8 cellular contexts compared by ENCODE assay signal in the genomic region with DNA sequence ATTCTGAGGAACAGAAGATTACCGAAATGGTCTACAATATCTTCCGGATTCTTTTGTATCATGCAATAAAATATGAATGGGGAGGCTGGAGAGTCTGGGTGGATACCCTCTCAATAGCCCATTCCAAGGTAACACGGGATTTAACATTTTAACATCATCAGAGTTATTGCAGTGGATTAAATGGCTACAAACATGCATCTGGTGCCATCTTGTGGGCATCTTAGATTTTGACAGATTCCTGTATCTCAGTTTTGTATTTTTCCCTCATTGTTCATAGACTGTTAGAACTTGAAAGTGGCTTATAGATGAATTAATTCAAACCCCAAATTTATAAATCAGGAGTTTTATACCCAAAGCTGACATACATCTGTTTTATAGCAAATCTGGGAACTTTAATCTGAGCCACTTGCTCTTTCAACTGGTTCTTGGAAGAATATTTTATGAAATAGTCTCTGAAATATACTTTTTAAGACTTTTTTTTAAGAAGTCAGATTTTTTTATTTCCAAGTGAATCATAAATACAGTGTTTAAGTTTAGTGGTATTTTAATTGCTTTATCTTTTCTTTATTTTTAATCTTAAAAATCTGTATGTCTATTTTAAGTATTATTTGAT.
DNase-seq lines count a peak whose midpoint lies in the region; ATAC-seq and TF ChIP-seq lines count a peak whose summit lies in the region.

No MANE protein-coding gene starts in this region.

- no peaks in the 10 kb centered on the region for H4K20me1 ChIP-seq in DND-41 (ENCODE audit: insufficient read depth, low read length)
- no peaks in the 10 kb centered on the region for H4K20me1 ChIP-seq in PC-3 (ENCODE audit: low read length)

- H3K4me3 ChIP-seq in DND-41 (ENCODE audit: low read depth in 1 of 2, low read length in 2 of 2) = no peak overlapping the region
- no peak overlapping the region for H3K4me3 ChIP-seq in HL-60 (replicated peaks; ENCODE audit: insufficient read depth, low read length)
- no peak overlapping the region for H3K4me3 ChIP-seq in PC-3 (ENCODE audit: low read length)
- no peak overlapping the region for H3K4me3 ChIP-seq in liver (ENCODE audit: low read depth in 1 of 3, low read length in 3 of 3)
- H3K4me3 ChIP-seq in aorta (ENCODE audit: low read length in 2 of 2) = no peak overlapping the region

- peaks cover 0 to 6% (median 0%) of the 10 kb centered on the region in 6 donors for H3K9me3 Mint-ChIP-seq in immature natural killer cell

- H3K9me3 ChIP-seq in DND-41 (ENCODE audit: insufficient read depth, low read length, severe bottlenecking) = no peaks in the 10 kb centered on the region
- no peaks in the 10 kb centered on the region for H3K9me3 ChIP-seq in PC-3 (ENCODE audit: low read length)
- H3K9me3 ChIP-seq in liver (ENCODE audit: control insufficient read depth in 4 of 4, low read length in 3 of 4) = no peaks in the 10 kb centered on the region
- H3K9me3 ChIP-seq in aorta (ENCODE audit: control insufficient read depth, low read length) = no peaks in the 10 kb centered on the region

- H3K4me1 Mint-ChIP-seq in immature natural killer cell = no peaks in the 10 kb centered on the region

- H3K79me2 ChIP-seq in DND-41 (ENCODE audit: insufficient read depth, low read length) (no peaks in the 10 kb centered on the region), PC-3 (ENCODE audit: low read length) (no peaks in the 10 kb centered on the region)

- intact Hi-C loops in PC-3 (cut with micrococcal nuclease) (loop anchor here (5.0 kb wide), 3 partner anchors 435 to 1355 kb away; no protein-coding TSS in a partner anchor), aorta (cut with DNase I) (loop anchor here (2.0 to 5.0 kb wide), 2 partner anchors 955 to 1226 kb away; no protein-coding TSS in a partner anchor)

- H3F3A ChIP-seq in PC-3 (ENCODE audit: low read length, unreplicated experiment) = no peaks in the 10 kb centered on the region

- POLR2A ChIA-PET in PC-3 (lab: Charles Lee; ENCODE audit: unreplicated experiment) = no interaction called here

- no peak overlapping the region for H3K4me2 ChIP-seq in DND-41 (ENCODE audit: insufficient read depth, low read length)
- H3K4me2 ChIP-seq in PC-3 (ENCODE audit: low read length) = no peak overlapping the region

- H3K9me2 ChIP-seq in PC-3 (replicated peaks; ENCODE audit: low read length) = no peaks in the 10 kb centered on the region

- H3K27ac ChIP-seq in DND-41 (ENCODE audit: low read length) = no peak overlapping the region
- H3K27ac ChIP-seq in HL-60 (replicated peaks) = no peak overlapping the region
- H3K27ac ChIP-seq in PC-3 (ENCODE audit: low read length) = no peak overlapping the region
- no peak overlapping the region for H3K27ac ChIP-seq in liver (ENCODE audit: low read depth in 1 of 2, low read length in 2 of 2)
- no peak overlapping the region for H3K27ac ChIP-seq in aorta (ENCODE audit: low read depth in 1 of 2, low read length in 2 of 2)

- no peak overlapping the region for H3K4me3 Mint-ChIP-seq in immature natural killer cell

- H3K27me3 ChIP-seq in DND-41 (ENCODE audit: insufficient read depth, low read length, poor library complexity) (no peaks in the 10 kb centered on the region), HL-60 (ENCODE audit: insufficient read depth, poor library complexity, severe bottlenecking) (peaks cover 3% of the 10 kb centered on the region), PC-3 (ENCODE audit: low read length) (no peaks in the 10 kb centered on the region), liver (ENCODE audit: control insufficient read depth in 4 of 4, insufficient read depth in 4 of 4, low read length in 3 of 4) (no peaks in the 10 kb centered on the region), aorta (ENCODE audit: control insufficient read depth in 1 of 2, insufficient read depth in 2 of 2, low read length in 1 of 2) (no peaks in the 10 kb centered on the region)

- H2AFZ ChIP-seq in DND-41 (ENCODE audit: low read depth, low read length) (no peak overlapping the region), PC-3 (ENCODE audit: low read length) (no peak overlapping the region)

- H3K36me3 ChIP-seq in DND-41 (ENCODE audit: insufficient read depth, low read length) (peaks cover 3% of the 10 kb centered on the region; the same call in 1 of the 2 replicates), PC-3 (ENCODE audit: low read depth, low read length) (no peaks in the 10 kb centered on the region), liver (ENCODE audit: control insufficient read depth in 4 of 4, insufficient read depth in 3 of 4, low read depth in 1 of 4, low read length in 3 of 4) (no peaks in the 10 kb centered on the region), aorta (ENCODE audit: control insufficient read depth in 1 of 2, insufficient read depth in 2 of 2, low read length in 1 of 2) (peaks cover 0 to 2% of the 10 kb centered on the region in 2 donors)

- peaks cover 6% of the 10 kb centered on the region for H3K4me1 ChIP-seq in DND-41 (ENCODE audit: insufficient read depth, low read length)
- no peaks in the 10 kb centered on the region for H3K4me1 ChIP-seq in PC-3 (ENCODE audit: insufficient read depth, low read length)
- peaks cover 0 to 4% (median 3%) of the 10 kb centered on the region in 4 donors for H3K4me1 ChIP-seq in liver (ENCODE audit: control insufficient read depth in 4 of 4, insufficient read depth in 4 of 4, low read length in 3 of 4)
- H3K4me1 ChIP-seq in aorta (ENCODE audit: control insufficient read depth in 1 of 2, insufficient read depth in 2 of 2, low read length in 2 of 2) = no peaks in the 10 kb centered on the region

- H3K27me3 Mint-ChIP-seq in immature natural killer cell (ENCODE audit: low read depth in 3 of 3) = peaks cover 0 to 4% (median 0%) of the 10 kb centered on the region in 3 donors

- H3K9ac ChIP-seq in DND-41 (ENCODE audit: low read depth, low read length) = no peak overlapping the region
- no peak overlapping the region for H3K9ac ChIP-seq in PC-3 (ENCODE audit: low read length)
- H3K9ac ChIP-seq in liver (ENCODE audit: low read depth in 1 of 2, low read length in 2 of 2) = no peak overlapping the region

- ATAC-seq in DND-41 (ENCODE audit: insufficient read depth, low read depth) (peak; percentile 79), GM19372 (IDR thresholded peaks at IDR 0.05; ENCODE audit: low read depth, unreplicated experiment) (peak; percentile 68), PC-3 (peak; percentile 43; the same call in 1 of the 2 replicates), aorta (ENCODE audit: low FRiP score) (peak; percentile 78)

- 33% methylated on average over 3 of the region's 3 CpGs for WGBS in liver
- WGBS in aorta, 2 donors = 24 to 32% methylated on average over 3 of the region's 3 CpGs

- no peaks in the 10 kb centered on the region for H3K36me3 Mint-ChIP-seq in immature natural killer cell

- CTCF ChIA-PET in PC-3 (lab: Charles Lee) = no interaction called here

- DNase-seq in DND-41 (peak; percentile 37), HL-60 (ENCODE audit: low read depth in 1 of 2, low spot score in 1 of 2) (peak; percentile 2 to 29), PC-3 (peak; percentile 73), aorta (no peak), immature natural killer cell (no peak)
- peak; percentile 10 for DNase-seq in central memory CD4-positive, alpha-beta T cell

- TF ChIP-seq RAD21 in liver (IDR thresholded peaks at IDR 0.05) = peak; percentile 95 to 96

- no peak overlapping the region for H3K27ac Mint-ChIP-seq in immature natural killer cell

- peak; percentile 75 for TF ChIP-seq CTCF in DND-41 (IDR thresholded peaks at IDR 0.05; ENCODE audit: borderline replicate concordance, extremely low read depth, low read length, poor library complexity, severe bottlenecking)
- TF ChIP-seq CTCF in HL-60 (IDR thresholded peaks at IDR 0.05; ENCODE audit: insufficient read depth, low read length) = peak; percentile 13
- TF ChIP-seq CTCF in PC-3 (conservative IDR thresholded peaks at IDR 0.05; ENCODE audit: low read depth, low read length) = peak; percentile 79
- peak; percentile 74 for TF ChIP-seq CTCF in liver (IDR thresholded peaks at IDR 0.05; ENCODE audit: low read depth, low read length, missing input control)

- no TSS peak for BruUV-seq in PC-3 (replicated peaks; lab: Mats Ljungman, UMichigan)

TF ChIP-seq in liver, 16 proteins besides CTCF, POLR2A, EP300 and RAD21 (continues in another document):
- TF ChIP-seq HNF4A (conservative IDR thresholded peaks at IDR 0.05) = no peak
- TF ChIP-seq, protein P1, sequence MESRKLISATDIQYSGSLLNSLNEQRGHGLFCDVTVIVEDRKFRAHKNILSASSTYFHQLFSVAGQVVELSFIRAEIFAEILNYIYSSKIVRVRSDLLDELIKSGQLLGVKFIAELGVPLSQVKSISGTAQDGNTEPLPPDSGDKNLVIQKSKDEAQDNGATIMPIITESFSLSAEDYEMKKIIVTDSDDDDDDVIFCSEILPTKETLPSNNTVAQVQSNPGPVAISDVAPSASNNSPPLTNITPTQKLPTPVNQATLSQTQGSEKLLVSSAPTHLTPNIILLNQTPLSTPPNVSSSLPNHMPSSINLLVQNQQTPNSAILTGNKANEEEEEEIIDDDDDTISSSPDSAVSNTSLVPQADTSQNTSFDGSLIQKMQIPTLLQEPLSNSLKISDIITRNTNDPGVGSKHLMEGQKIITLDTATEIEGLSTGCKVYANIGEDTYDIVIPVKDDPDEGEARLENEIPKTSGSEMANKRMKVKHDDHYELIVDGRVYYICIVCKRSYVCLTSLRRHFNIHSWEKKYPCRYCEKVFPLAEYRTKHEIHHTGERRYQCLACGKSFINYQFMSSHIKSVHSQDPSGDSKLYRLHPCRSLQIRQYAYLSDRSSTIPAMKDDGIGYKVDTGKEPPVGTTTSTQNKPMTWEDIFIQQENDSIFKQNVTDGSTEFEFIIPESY (IDR thresholded peaks at IDR 0.05) = no peak
- TF ChIP-seq TAF1 (conservative IDR thresholded peaks at IDR 0.05) = no peak
- TF ChIP-seq SP1 (IDR thresholded peaks at IDR 0.05) = no peak
- TF ChIP-seq FOXA1 (IDR thresholded peaks at IDR 0.05) = no peak
- no peak for TF ChIP-seq RXRA (IDR thresholded peaks at IDR 0.05)

Comparison
In these comparisons a context has a peak if more than half of its experiments do, and no peak if none do; other contexts are left out.
1. DNase-seq: peak in DND-41 (single experiment), HL-60 (2 of 2), PC-3 (single experiment) and central memory CD4-positive, alpha-beta T cell (single experiment); none in aorta (0 of 2) and immature natural killer cell (0 of 3).
2. CTCF ChIP-seq: peak in every context shown above with its lines; median percentile 79 in PC-3; 75 in DND-41; 74 in liver; 13 in HL-60.
3. Peak in every context shown above with its lines, with median percentiles within 50 percentile points of each other: ATAC-seq.